Comparison of ENCODE assay signal across 9 cellular contexts in genomic region chr11:75873417-75874148, GRCh38. TPM values are rescaled to one million over a fixed set of nuclear protein-coding genes. Genes with fewer than 3 reads are reported as not detected.
A peak's percentile ranks its signal among the peaks of the same experiment; 100 is the strongest.
DNase-seq lines count a peak whose midpoint lies in the region; ATAC-seq, FAIRE-seq and TF ChIP-seq lines count a peak whose summit lies in the region.
"Had no signal": no experiment of that assay in that cellular context is flagged by ENCODE, and none has a peak within 500 bp of the region (broad histone marks: within the 10 kb centered on the region; RNA-seq: fewer than 3 reads in every experiment).

No MANE protein-coding gene starts in this region.

- peaks cover 2% of the 10 kb centered on the region for H3K9me3 Mint-ChIP-seq in glutamatergic neuron (ENCODE audit: unreplicated experiment)

- ATAC-seq in GM21381 (IDR thresholded peaks at IDR 0.05; ENCODE audit: unreplicated experiment) = peak; percentile 66
- ATAC-seq in HG03457 (IDR thresholded peaks at IDR 0.05; ENCODE audit: unreplicated experiment) = peak; percentile 48

- CTCF ChIA-PET in HEK293T (lab: Yijun Ruan, JAX) = interaction anchor here (0.5 to 0.8 kb wide), 3 partner anchors 9 to 318 kb away, joined by 3 to 8 read pairs (median 3); no protein-coding TSS in a partner anchor

- no peak overlapping the region for H3K27ac Mint-ChIP-seq in glutamatergic neuron (ENCODE audit: unreplicated experiment)

- peak overlapping the region; percentile 16 for H3K4me3 ChIP-seq in endocrine pancreas (ENCODE audit: control insufficient read depth, insufficient read depth, low read length)
- H3K4me3 ChIP-seq: heart left ventricle had no signal

- no peaks in the 10 kb centered on the region for H3K36me3 ChIP-seq in endocrine pancreas (ENCODE audit: control insufficient read depth, insufficient read depth, low read length)
- H3K36me3 ChIP-seq: heart left ventricle had no signal

- peaks cover 1% of the 10 kb centered on the region for H3K27me3 Mint-ChIP-seq in glutamatergic neuron (ENCODE audit: unreplicated experiment)

- no peaks in the 10 kb centered on the region for H3K9me3 ChIP-seq in endocrine pancreas (ENCODE audit: control insufficient read depth, low read length)
- H3K9me3 ChIP-seq: heart left ventricle had no signal

- H3K9ac ChIP-seq in endocrine pancreas (ENCODE audit: control insufficient read depth, insufficient read depth, low read length) = no peak overlapping the region

- TF ChIP-seq CTCF in glutamatergic neuron (IDR thresholded peaks at IDR 0.05; ENCODE audit: partially characterized antibody, unreplicated experiment) = no peak

- H3K36me3 Mint-ChIP-seq in glutamatergic neuron (ENCODE audit: unreplicated experiment) = no peaks in the 10 kb centered on the region

- H3K4me3 Mint-ChIP-seq in glutamatergic neuron (ENCODE audit: unreplicated experiment) = no peak overlapping the region

- peak; percentile 59; the same call in 1 of the 2 replicates for TF ChIP-seq POLR2A in GM12891 (IDR thresholded peaks at IDR 0.05; ENCODE audit: low read depth, low read length)

- peaks cover 18% of the 10 kb centered on the region for H3K4me1 ChIP-seq in endocrine pancreas (ENCODE audit: control insufficient read depth, insufficient read depth, low read length)

- no peaks in the 10 kb centered on the region for H3K27me3 ChIP-seq in endocrine pancreas (ENCODE audit: control insufficient read depth, insufficient read depth, low read length)
- H3K27me3 ChIP-seq: heart left ventricle had no signal

- POLR2A ChIA-PET in HEK293T (lab: Yijun Ruan, JAX) = no interaction called here

- FAIRE-seq in GM12891 (lab: Jason Lieb, UNC) = peak; percentile 74

- peaks cover 14% of the 10 kb centered on the region for H3K4me1 Mint-ChIP-seq in glutamatergic neuron (ENCODE audit: low read depth, unreplicated experiment)

- DNase-seq in GM12891 (ENCODE audit: insufficient read length, low spot score) = no peak
- no peak for DNase-seq in glutamatergic neuron
- no peak for DNase-seq in NCI-H1694 (lab: John Stamatoyannopoulos, UW)
- DNase-seq in NCI-H1092 treated with DMSO at 0.1 percent for 48 hours (lab: John Stamatoyannopoulos, UW) = no peak
- no peak for DNase-seq in HEK293T (ENCODE audit: extremely low spot score)
- DNase-seq: heart left ventricle had no signal

TF ChIP-seq in GM12891, 5 proteins besides CTCF, POLR2A, EP300 and RAD21:
- TF ChIP-seq TAF1 (IDR thresholded peaks at IDR 0.05; ENCODE audit: low read depth, low read length) (no peak), POU2F2 (IDR thresholded peaks at IDR 0.05; ENCODE audit: low read depth, low read length) (peak; percentile 76; the same call in 1 of the 2 replicates), POLR2AphosphoS5 (IDR thresholded peaks at IDR 0.05; ENCODE audit: low read depth, low read length) (peak; percentile 52; the same call in 1 of the 2 replicates), SPI1 (IDR thresholded peaks at IDR 0.05; ENCODE audit: low read depth, low read length) (peak; percentile 72), PAX5 (IDR thresholded peaks at IDR 0.05; ENCODE audit: insufficient read depth, low read length, severe bottlenecking) (no peak)

TF ChIP-seq in HEK293T, 16 proteins besides CTCF, POLR2A, EP300 and RAD21:
- no peak for TF ChIP-seq ARNT (IDR thresholded peaks at IDR 0.05)
- TF ChIP-seq CTBP1 (IDR thresholded peaks at IDR 0.05; ENCODE audit: borderline replicate concordance) = no peak
- TF ChIP-seq, protein P1, sequence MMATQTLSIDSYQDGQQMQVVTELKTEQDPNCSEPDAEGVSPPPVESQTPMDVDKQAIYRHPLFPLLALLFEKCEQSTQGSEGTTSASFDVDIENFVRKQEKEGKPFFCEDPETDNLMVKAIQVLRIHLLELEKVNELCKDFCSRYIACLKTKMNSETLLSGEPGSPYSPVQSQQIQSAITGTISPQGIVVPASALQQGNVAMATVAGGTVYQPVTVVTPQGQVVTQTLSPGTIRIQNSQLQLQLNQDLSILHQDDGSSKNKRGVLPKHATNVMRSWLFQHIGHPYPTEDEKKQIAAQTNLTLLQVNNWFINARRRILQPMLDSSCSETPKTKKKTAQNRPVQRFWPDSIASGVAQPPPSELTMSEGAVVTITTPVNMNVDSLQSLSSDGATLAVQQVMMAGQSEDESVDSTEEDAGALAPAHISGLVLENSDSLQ (IDR thresholded peaks at IDR 0.05) = no peak
- TF ChIP-seq BHLHE40 (IDR thresholded peaks at IDR 0.05; ENCODE audit: borderline replicate concordance) = no peak
- TF ChIP-seq FOXM1 (IDR thresholded peaks at IDR 0.05; ENCODE audit: borderline replicate concordance) = no peak
- TF ChIP-seq ELF4 (IDR thresholded peaks at IDR 0.05) = no peak
- no peak for TF ChIP-seq L3MBTL2 (conservative IDR thresholded peaks at IDR 0.05)
- TF ChIP-seq SUZ12 (IDR thresholded peaks at IDR 0.05) = no peak
- no peak for TF ChIP-seq LEF1 (IDR thresholded peaks at IDR 0.05; ENCODE audit: borderline replicate concordance)
- no peak for TF ChIP-seq HDGF (IDR thresholded peaks at IDR 0.05; ENCODE audit: borderline replicate concordance)
- no peak for TF ChIP-seq FOXK2 (IDR thresholded peaks at IDR 0.05)
- no peak for TF ChIP-seq NFRKB (IDR thresholded peaks at IDR 0.05)
- TF ChIP-seq ZNF384 (IDR thresholded peaks at IDR 0.05) = no peak
- no peak for TF ChIP-seq SP1 (IDR thresholded peaks at IDR 0.05)
- no peak for TF ChIP-seq TARDBP (IDR thresholded peaks at IDR 0.05)
- TF ChIP-seq FOXA1 (IDR thresholded peaks at IDR 0.05) = no peak

RNA-seq across cellular contexts. Expression of gene UVRAG, which starts 58.6 kb away (rescaled TPM):
- polyA plus RNA-seq in GM12891 (2012; ENCODE audit: low read depth, missing spikeins) = 26.7 TPM
- total RNA-seq in glutamatergic neuron (ENCODE audit: unreplicated experiment) = 17.8 TPM
